In genomic region chr6:73943930-73944652, GRCh38 we compare ENCODE assay signal across 23 cellular contexts.
"Had no signal": no experiment of that assay in that cellular context is flagged by ENCODE, and none has a peak within 500 bp of the region (broad histone marks: within the 10 kb centered on the region; RNA-seq: fewer than 3 reads in every experiment).

No MANE protein-coding gene starts in this region.

- H3K27me3 ChIP-seq: gastroesophageal sphincter, hepatocyte, neural progenitor cell, pancreas, right lobe of liver, spleen, transverse colon had no signal

- H3K4me3 ChIP-seq: dorsolateral prefrontal cortex, gastroesophageal sphincter, hepatocyte, neural progenitor cell, pancreas, right lobe of liver, spleen, thoracic aorta, transverse colon had no signal

- H3K36me3 ChIP-seq: gastroesophageal sphincter, neural progenitor cell, pancreas, right lobe of liver, spleen, thoracic aorta, transverse colon had no signal

- H3K27ac ChIP-seq: dorsolateral prefrontal cortex, gastroesophageal sphincter, hepatocyte, neural progenitor cell, pancreas, right lobe of liver, spleen, thoracic aorta, transverse colon had no signal

- ATAC-seq: gastroesophageal sphincter; left colon; natural killer cell; pancreas; right lobe of liver; stimulated activated naive B cell treated with anti-CD40 and anti-IgM and Interleukin-4, amounts not matched to agents 10 μg/mL and 1 μg/mL and 100 μg/mL, for 72 hours; stimulated activated naive CD8-positive, alpha-beta T cell treated with anti-CD3 and anti-CD28 coated beads, Interleukin-15, amount 100 ng/mL, for 72 hours had no signal

- DNase-seq: central memory CD4-positive, alpha-beta T cell; cortex of kidney; dorsolateral prefrontal cortex; effector CD8-positive, alpha-beta T cell; glutamatergic neuron; left colon; mammary epithelial cell; natural killer cell; nucleus accumbens; pancreas; right lobe of liver; spleen; stimulated activated CD4-positive, alpha-beta T cell treated with anti-CD3 and anti-CD28 coated beads, Interleukin-15, amount 100 ng/mL, for 24 hours; stimulated activated CD4-positive, alpha-beta T cell treated with anti-CD3 and anti-CD28 coated beads, Interleukin-1b, Interleukin-23, amount 100 ng/mL, for 48 hours; stimulated activated CD4-positive, alpha-beta T cell treated with anti-CD3 and anti-CD28 coated beads, Interleukin-4, amount 100 ng/mL, for 24 hours; stimulated activated naive B cell treated with anti-CD40 and anti-IgM and Interleukin-4, amounts not matched to agents 10 μg/mL and 1 μg/mL and 100 μg/mL, for 72 hours; stimulated activated naive CD8-positive, alpha-beta T cell treated with anti-CD3 and anti-CD28 coated beads, Interleukin-15, amount 100 ng/mL, for 72 hours; substantia nigra; transverse colon had no signal

- H3K9me3 ChIP-seq: pancreas, right lobe of liver, thoracic aorta, transverse colon had no signal

- H3K4me1 ChIP-seq: gastroesophageal sphincter, neural progenitor cell, pancreas, right lobe of liver, spleen, transverse colon had no signal
